ENCODE assay signal across 17 cellular contexts in genomic region chr15:39997031-39997430, GRCh38.
"Had no signal": no experiment of that assay in that cellular context is flagged by ENCODE, and none has a peak within 500 bp of the region (broad histone marks: within the 10 kb centered on the region; RNA-seq: fewer than 3 reads in every experiment).

No MANE protein-coding gene starts in this region.

- DNase-seq: activated CD4-positive, alpha-beta memory T cell treated with anti-CD3 and anti-CD28 coated beads, Interleukin-2, amount 10 ng/mL, durations not matched to agents 7 days and 5 days; activated naive CD4-positive, alpha-beta T cell treated with anti-CD3 and anti-CD28 coated beads, Interleukin-2, amount 10 ng/mL, durations not matched to agents 7 days and 5 days; activated T-cell treated with anti-CD3 and anti-CD28 coated beads, Interleukin-2, amount 50 U/mL, for 24 hours; central memory CD4-positive, alpha-beta T cell; cortex of kidney; effector CD8-positive, alpha-beta T cell; heart left ventricle; left cardiac atrium; lower lobe of right lung; right lobe of liver; stimulated activated naive CD8-positive, alpha-beta T cell treated with anti-CD3 and anti-CD28 coated beads, Interleukin-15, Interleukin-2, amounts not matched to agents 100 U/mL and 50 U/mL, for 24 hours; transverse colon; WERI-Rb-1 had no signal

- ATAC-seq: heart left ventricle; left cardiac atrium; lower lobe of right lung; right lobe of liver; stimulated activated naive CD8-positive, alpha-beta T cell treated with anti-CD3 and anti-CD28 coated beads, Interleukin-15, Interleukin-2, amounts not matched to agents 100 U/mL and 50 U/mL, for 24 hours had no signal

- H3K4me1 Mint-ChIP-seq: mesothelial cell of epicardium had no signal

- H3K4me1 ChIP-seq: heart left ventricle, lower lobe of right lung, vagina had no signal

- H3K27ac ChIP-seq: heart left ventricle, lower lobe of right lung, right lobe of liver, transverse colon, vagina, WERI-Rb-1 had no signal

- H3K27me3 ChIP-seq: heart left ventricle, right lobe of liver, transverse colon, vagina had no signal

- H3K9me3 Mint-ChIP-seq: activated CD4-positive, alpha-beta memory T cell treated with anti-CD3 and anti-CD28 coated beads, Interleukin-2, amount 10 ng/mL, durations not matched to agents 7 days and 5 days; activated naive CD4-positive, alpha-beta T cell treated with anti-CD3 and anti-CD28 coated beads, Interleukin-2, amount 10 ng/mL, durations not matched to agents 7 days and 5 days; activated T-cell treated with anti-CD3 and anti-CD28 coated beads, Interleukin-2, amount 50 U/mL, for 24 hours; mesothelial cell of epicardium had no signal

- FAIRE-seq: endothelial cell of umbilical vein, frontal cortex had no signal

- H3K27me3 Mint-ChIP-seq: activated CD4-positive, alpha-beta memory T cell treated with anti-CD3 and anti-CD28 coated beads, Interleukin-2, amount 10 ng/mL, durations not matched to agents 7 days and 5 days; activated naive CD4-positive, alpha-beta T cell treated with anti-CD3 and anti-CD28 coated beads, Interleukin-2, amount 10 ng/mL, durations not matched to agents 7 days and 5 days; activated T-cell treated with anti-CD3 and anti-CD28 coated beads, Interleukin-2, amount 50 U/mL, for 24 hours had no signal

- H3K4me3 Mint-ChIP-seq: activated CD4-positive, alpha-beta memory T cell treated with anti-CD3 and anti-CD28 coated beads, Interleukin-2, amount 10 ng/mL, durations not matched to agents 7 days and 5 days; activated naive CD4-positive, alpha-beta T cell treated with anti-CD3 and anti-CD28 coated beads, Interleukin-2, amount 10 ng/mL, durations not matched to agents 7 days and 5 days; activated T-cell treated with anti-CD3 and anti-CD28 coated beads, Interleukin-2, amount 50 U/mL, for 24 hours; mesothelial cell of epicardium had no signal

- H3K9me3 ChIP-seq: heart left ventricle, lower lobe of right lung, right lobe of liver, transverse colon, vagina had no signal

- H3K4me3 ChIP-seq: heart left ventricle, lower lobe of right lung, right lobe of liver, transverse colon, vagina had no signal

- H3K27ac Mint-ChIP-seq: activated CD4-positive, alpha-beta memory T cell treated with anti-CD3 and anti-CD28 coated beads, Interleukin-2, amount 10 ng/mL, durations not matched to agents 7 days and 5 days; activated naive CD4-positive, alpha-beta T cell treated with anti-CD3 and anti-CD28 coated beads, Interleukin-2, amount 10 ng/mL, durations not matched to agents 7 days and 5 days; activated T-cell treated with anti-CD3 and anti-CD28 coated beads, Interleukin-2, amount 50 U/mL, for 24 hours; mesothelial cell of epicardium had no signal
